In the genomic region with DNA sequence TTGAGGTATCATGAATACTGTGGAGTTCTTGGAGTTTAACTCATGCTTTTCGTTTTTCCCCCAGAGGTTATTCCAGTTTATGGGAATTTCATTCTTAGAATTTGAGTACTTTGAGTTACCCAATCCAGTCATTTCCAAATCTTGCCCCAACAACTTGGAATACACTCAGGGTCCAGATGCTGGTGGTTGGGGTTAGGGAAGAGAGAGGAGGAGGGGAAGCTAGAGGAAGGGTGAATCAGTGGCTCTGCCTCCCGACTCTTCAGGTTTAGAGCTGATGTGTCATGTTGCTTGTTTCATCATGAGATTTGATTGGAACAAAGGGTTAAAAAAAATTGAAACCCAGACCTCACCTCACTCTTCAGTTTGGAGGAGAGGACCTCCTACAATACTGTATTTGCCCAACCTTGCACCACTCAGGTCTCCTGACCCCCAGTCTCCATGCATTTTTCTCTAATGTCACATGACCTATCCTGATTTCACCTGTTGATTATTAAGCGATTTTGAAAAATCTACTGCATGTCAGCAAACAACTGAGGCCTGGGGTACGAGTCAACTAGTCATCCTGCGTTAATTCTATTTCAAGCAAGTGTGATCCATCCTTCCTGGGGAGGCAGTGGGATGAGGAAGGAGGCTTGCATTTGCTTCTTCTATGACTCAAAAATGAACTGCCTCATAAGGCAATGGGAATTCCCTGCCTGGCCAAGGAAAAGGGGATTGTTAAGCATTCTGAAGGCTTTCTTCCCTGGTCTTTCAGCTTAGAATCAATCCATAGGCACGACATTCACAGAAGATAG, we compare ENCODE assay signal across 21 cellular contexts. TPM values are rescaled to one million over a fixed set of nuclear protein-coding genes. Genes with fewer than 3 reads are reported as not detected.
DNase-seq lines count a peak whose midpoint lies in the region; ATAC-seq, FAIRE-seq and TF ChIP-seq lines count a peak whose summit lies in the region.
"Had no signal": no experiment of that assay in that cellular context is flagged by ENCODE, and none has a peak within 500 bp of the region (broad histone marks: within the 10 kb centered on the region; RNA-seq: fewer than 3 reads in every experiment).

No MANE protein-coding gene starts in this region.

- no peaks in the 10 kb centered on the region for H3K79me2 ChIP-seq in neural progenitor cell (ENCODE audit: low read depth)

- H3K9me3 ChIP-seq in neural progenitor cell (ENCODE audit: low read depth) = no peaks in the 10 kb centered on the region
- H3K9me3 ChIP-seq: upper lobe of right lung had no signal

- H3K4me2 ChIP-seq in neural progenitor cell = no peak overlapping the region

- peak; percentile 70 for DNase-seq in AG20443 (ENCODE audit: low spot score)
- DNase-seq in RCC 7860 (ENCODE audit: low spot score) = peak; percentile 44
- peak; percentile 75 for DNase-seq in epithelial cell of esophagus (ENCODE audit: low read depth)
- no peak for DNase-seq in neural progenitor cell (ENCODE audit: low spot score)
- no peak for DNase-seq in D341Med (ENCODE audit: low spot score)
- no peak for DNase-seq in stimulated activated CD4-positive, alpha-beta T cell treated with anti-CD3 and anti-CD28 coated beads, Interleukin-4, amount 100 ng/mL, for 4 hours
- DNase-seq in Ammon's horn (ENCODE audit: low spot score) = no peak
- DNase-seq: activated CD4-positive, alpha-beta T cell treated with anti-CD3 and anti-CD28 coated beads for 36 hours; activated gamma-delta T cell; kidney; NCI-H1092 treated with DMSO at 0.1 percent for 48 hours; nephron progenitor cell; OCI-M1; stimulated activated CD4-positive, alpha-beta T cell treated with anti-CD3 and anti-CD28 coated beads, Interleukin-12 subunit alpha, Interleukin-12 subunit beta, amount 100 ng/mL, for 4 hours; stimulated activated naive CD4-positive, alpha-beta T cell treated with Interleukin-2 at 50 U/mL for 16 hours; T1000; upper lobe of right lung had no signal

- TF ChIP-seq CTCF in epithelial cell of esophagus (IDR thresholded peaks at IDR 0.05; ENCODE audit: insufficient read depth, low read depth, low read length, missing control alignments) (no peak), neural progenitor cell (IDR thresholded peaks at IDR 0.05) (no peak)

- H4K20me1 ChIP-seq in neural progenitor cell (ENCODE audit: low read depth) = no peaks in the 10 kb centered on the region

- no peak overlapping the region for H2AFZ ChIP-seq in neural progenitor cell (replicated peaks)

- peaks cover 17% of the 10 kb centered on the region for H3K9me3 Mint-ChIP-seq in neural progenitor cell

- H3K36me3 ChIP-seq in neural progenitor cell = no peaks in the 10 kb centered on the region
- H3K36me3 ChIP-seq: upper lobe of right lung had no signal

- peaks cover 6% of the 10 kb centered on the region for H3F3A ChIP-seq in neural progenitor cell (ENCODE audit: low read depth)

- no peak overlapping the region for H3K27ac ChIP-seq in neural progenitor cell
- H3K27ac ChIP-seq: coronary artery, upper lobe of right lung had no signal

- H3K4me1 Mint-ChIP-seq in neural progenitor cell = peaks cover 23% of the 10 kb centered on the region
- H3K4me1 Mint-ChIP-seq: activated CD4-positive, alpha-beta T cell treated with anti-CD3 and anti-CD28 coated beads for 36 hours had no signal

- H3K4me3 Mint-ChIP-seq in neural progenitor cell = no peak overlapping the region
- H3K4me3 Mint-ChIP-seq: activated CD4-positive, alpha-beta T cell treated with anti-CD3 and anti-CD28 coated beads for 36 hours; nephron progenitor cell had no signal

- H3K36me3 Mint-ChIP-seq in neural progenitor cell = peaks cover 6% of the 10 kb centered on the region

- H3K27ac Mint-ChIP-seq in neural progenitor cell = peak overlapping the region; percentile 25
- H3K27ac Mint-ChIP-seq: activated CD4-positive, alpha-beta T cell treated with anti-CD3 and anti-CD28 coated beads for 36 hours; nephron progenitor cell had no signal

- no peak for FAIRE-seq in RCC 7860 (lab: Jason Lieb, UNC)
- FAIRE-seq: GM12878, kidney had no signal

- no peaks in the 10 kb centered on the region for H3K27me3 ChIP-seq in neural progenitor cell

- H3K4me1 ChIP-seq in neural progenitor cell = peaks cover 12% of the 10 kb centered on the region
- H3K4me1 ChIP-seq: upper lobe of right lung had no signal

- H3K4me3 ChIP-seq in epithelial cell of esophagus (ENCODE audit: low read length) = no peak overlapping the region
- H3K4me3 ChIP-seq in neural progenitor cell = no peak overlapping the region
- H3K4me3 ChIP-seq: coronary artery, GM12878, upper lobe of right lung had no signal

- no peaks in the 10 kb centered on the region for H3K27me3 Mint-ChIP-seq in neural progenitor cell (ENCODE audit: insufficient read depth, low read depth)

- no peak overlapping the region for H3K9ac ChIP-seq in neural progenitor cell

- ATAC-seq in GM19324 (IDR thresholded peaks at IDR 0.05; ENCODE audit: low FRiP score, unreplicated experiment) = no peak
- ATAC-seq: activated CD4-positive, alpha-beta T cell treated with anti-CD3 and anti-CD28 coated beads for 36 hours; GM12878; upper lobe of right lung had no signal

RNA-seq across cellular contexts. Expression of gene SLC1A3, which starts 6.2 kb away (rescaled TPM):
- total RNA-seq in neural progenitor cell (ENCODE audit: low replicate concordance) = 6.7 and 8.5 TPM in 2 replicates
- total RNA-seq: pulmonary artery endothelial cell had no signal

Comparison
In these comparisons a context has a peak if more than half of its experiments do, and no peak if none do; other contexts are left out.
1. DNase-seq: peak in AG20443 (single experiment), RCC 7860 (single experiment) and epithelial cell of esophagus (single experiment); none in neural progenitor cell (single experiment), D341Med (single experiment), stimulated activated CD4-positive, alpha-beta T cell treated with anti-CD3 and anti-CD28 coated beads, Interleukin-4, amount 100 ng/mL, for 4 hours (0 of 2) and Ammon's horn (single experiment).